In the genomic region with DNA sequence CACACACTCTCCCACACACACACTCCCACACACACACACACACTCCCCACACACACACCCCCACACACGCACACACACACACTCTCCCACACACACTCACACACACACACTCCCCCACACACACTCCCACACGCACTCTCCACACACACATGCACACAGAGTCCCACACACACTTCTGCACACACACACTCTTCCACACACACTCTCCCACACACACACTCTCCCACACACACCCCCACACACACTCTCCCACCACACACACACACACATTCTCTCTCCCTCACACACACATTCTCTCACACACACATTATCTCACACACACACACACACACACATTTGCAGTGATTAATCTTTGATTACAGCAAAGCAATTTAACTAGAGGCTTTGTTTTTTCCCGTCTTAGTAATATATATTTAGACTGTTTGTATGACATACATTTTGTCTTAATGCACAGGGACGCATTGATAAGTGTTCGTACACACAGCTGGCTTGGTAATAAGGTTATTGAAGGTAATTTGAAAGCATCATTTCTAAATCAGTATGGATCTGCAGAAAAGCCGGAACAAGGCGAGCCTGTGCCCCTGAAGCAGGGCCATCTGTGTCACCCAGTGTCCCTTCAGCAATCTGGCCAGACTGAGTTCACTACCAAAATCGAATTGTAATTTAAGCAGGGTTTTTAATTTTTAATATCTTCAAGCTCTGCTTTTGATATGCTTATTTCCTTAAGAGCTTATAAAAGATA, we compare ENCODE assay signal across 11 cellular contexts.
"Had no signal": no experiment of that assay in that cellular context is flagged by ENCODE, and none has a peak within 500 bp of the region (broad histone marks: within the 10 kb centered on the region; RNA-seq: fewer than 3 reads in every experiment).

No MANE protein-coding gene starts in this region.

- H3K27ac ChIP-seq: tibial artery had no signal

- H3K27me3 Mint-ChIP-seq: activated naive CD8-positive, alpha-beta T cell had no signal

- H3K27me3 ChIP-seq: dorsolateral prefrontal cortex, tibial artery had no signal

- H3K4me1 ChIP-seq: tibial artery had no signal

- H3K9me3 Mint-ChIP-seq: natural killer cell; T-helper 2 cell treated with Interferon-gamma antibody and Interleukin-4, amounts not matched to agents 5 μg/mL and 100 μg/mL, for 36 hours had no signal

- H3K36me3 Mint-ChIP-seq: natural killer cell had no signal

- H3K4me3 ChIP-seq: dorsolateral prefrontal cortex, tibial artery had no signal

- DNase-seq: activated effector memory CD4-positive, alpha-beta T cell treated with Interleukin-2 at 50 U/mL for 16 hours; activated T-cell treated with anti-CD3 and anti-CD28 coated beads, Interleukin-2, amount 50 U/mL, for 1 hour; dorsolateral prefrontal cortex; foreskin fibroblast; mammary epithelial cell; natural killer cell; stimulated activated CD4-positive, alpha-beta T cell treated with anti-CD3 and anti-CD28 coated beads, Interleukin-2, amount 100 ng/mL, for 48 hours; stimulated activated CD8-positive, alpha-beta memory T cell treated with anti-CD3 and anti-CD28 coated beads, Interleukin-4, amount 100 ng/mL, for 48 hours; tibial artery had no signal

- H3K27ac Mint-ChIP-seq: activated naive CD8-positive, alpha-beta T cell; natural killer cell; T-helper 2 cell treated with Interferon-gamma antibody and Interleukin-4, amounts not matched to agents 5 μg/mL and 100 μg/mL, for 36 hours had no signal

- H3K4me3 Mint-ChIP-seq: activated naive CD8-positive, alpha-beta T cell; natural killer cell; T-helper 2 cell treated with Interferon-gamma antibody and Interleukin-4, amounts not matched to agents 5 μg/mL and 100 μg/mL, for 36 hours had no signal

- H3K9me3 ChIP-seq: tibial artery had no signal
